In genomic region chr18:74880706-74881289, GRCh38 we compare ENCODE assay signal across 18 cellular contexts.
"Had no signal": no experiment of that assay in that cellular context is flagged by ENCODE, and none has a peak within 500 bp of the region (broad histone marks: within the 10 kb centered on the region; RNA-seq: fewer than 3 reads in every experiment).

No MANE protein-coding gene starts in this region.

- FAIRE-seq: keratinocyte, pancreas had no signal

- H3K4me3 Mint-ChIP-seq: dendritic cell treated with granulocyte-macrophage colony-stimulating factor and Interleukin-4, amounts not matched to agents 40 ng/mL and 50 ng/mL, for 4 days; endodermal cell; memory B cell; natural killer cell; neural crest cell; stimulated activated memory B cell treated with anti-CD40 and anti-IgM and Interleukin-4, amounts not matched to agents 10 μg/mL and 1 μg/mL and 100 μg/mL, for 72 hours; stimulated activated naive CD8-positive, alpha-beta T cell treated with anti-CD3 and anti-CD28 coated beads, Interleukin-15, Interleukin-2, amounts not matched to agents 100 ng/mL and 50 ng/mL, for 24 hours had no signal

- DNase-seq: colonic mucosa; effector CD8-positive, alpha-beta T cell; endodermal cell; gastrocnemius medialis; natural killer cell; pancreas; right lobe of liver; stimulated activated CD4-positive, alpha-beta T cell treated with anti-CD3 and anti-CD28 coated beads, Interleukin-2, amount 100 ng/mL, for 24 hours; stimulated activated CD4-positive, alpha-beta T cell treated with anti-CD3 and anti-CD28 coated beads, Interleukin-4, amount 100 ng/mL, for 4 hours; transverse colon had no signal

- H3K4me1 Mint-ChIP-seq: memory B cell; natural killer cell; stimulated activated memory B cell treated with anti-CD40 and anti-IgM and Interleukin-4, amounts not matched to agents 10 μg/mL and 1 μg/mL and 100 μg/mL, for 72 hours had no signal

- H3K27ac Mint-ChIP-seq: dendritic cell treated with granulocyte-macrophage colony-stimulating factor and Interleukin-4, amounts not matched to agents 40 ng/mL and 50 ng/mL, for 4 days; endodermal cell; memory B cell; natural killer cell; stimulated activated memory B cell treated with anti-CD40 and anti-IgM and Interleukin-4, amounts not matched to agents 10 μg/mL and 1 μg/mL and 100 μg/mL, for 72 hours; stimulated activated naive CD8-positive, alpha-beta T cell treated with anti-CD3 and anti-CD28 coated beads, Interleukin-15, Interleukin-2, amounts not matched to agents 100 ng/mL and 50 ng/mL, for 24 hours had no signal

- H3K9me3 Mint-ChIP-seq: endodermal cell; memory B cell; natural killer cell; stimulated activated memory B cell treated with anti-CD40 and anti-IgM and Interleukin-4, amounts not matched to agents 10 μg/mL and 1 μg/mL and 100 μg/mL, for 72 hours; stimulated activated naive CD8-positive, alpha-beta T cell treated with anti-CD3 and anti-CD28 coated beads, Interleukin-15, Interleukin-2, amounts not matched to agents 100 ng/mL and 50 ng/mL, for 24 hours had no signal

- H3K27me3 Mint-ChIP-seq: dendritic cell treated with granulocyte-macrophage colony-stimulating factor and Interleukin-4, amounts not matched to agents 40 ng/mL and 50 ng/mL, for 4 days; memory B cell; stimulated activated memory B cell treated with anti-CD40 and anti-IgM and Interleukin-4, amounts not matched to agents 10 μg/mL and 1 μg/mL and 100 μg/mL, for 72 hours; stimulated activated naive CD8-positive, alpha-beta T cell treated with anti-CD3 and anti-CD28 coated beads, Interleukin-15, Interleukin-2, amounts not matched to agents 100 ng/mL and 50 ng/mL, for 24 hours had no signal

- ATAC-seq: esophagus mucosa; gastrocnemius medialis; left lobe of liver; natural killer cell; pancreas; right lobe of liver; stimulated activated memory B cell treated with anti-CD40 and anti-IgM and Interleukin-4, amounts not matched to agents 10 μg/mL and 1 μg/mL and 100 μg/mL, for 72 hours had no signal
